1 cellular context compared by ENCODE assay signal in genomic region chr11:63671322-63672155, GRCh38.
TF ChIP-seq lines count a peak whose summit lies in the region.

ATL3 (minus strand) TSS chr11:63671376; CDS start chr11:63671335, 41 bp downstream.

TF ChIP-seq in K562, 482 proteins besides CTCF, POLR2A, EP300 and RAD21 (continued from another document and continues in another):
- no peak for TF ChIP-seq ZNF398 (CRISPR knock-in tag; IDR thresholded peaks at IDR 0.05)
- peak; percentile 78 for TF ChIP-seq NFIC (IDR thresholded peaks at IDR 0.05)
- TF ChIP-seq ZFP36 (IDR thresholded peaks at IDR 0.05; ENCODE audit: low read depth, low read length, partially characterized antibody), result peak; percentile 18
- no peak for TF ChIP-seq ZNF699 (CRISPR knock-in tag; IDR thresholded peaks at IDR 0.05; ENCODE audit: insufficient replicate concordance)
- TF ChIP-seq DDX20 (tag; IDR thresholded peaks at IDR 0.05; ENCODE audit: low read depth), result no peak
- TF ChIP-seq PHTF2 (CRISPR knock-in tag; IDR thresholded peaks at IDR 0.05), result no peak
- no peak for TF ChIP-seq ZNF561 (CRISPR knock-in tag; conservative IDR thresholded peaks at IDR 0.05)
- TF ChIP-seq RBM39 (optimal IDR thresholded peaks at IDR 0.05; ENCODE audit: low read depth, low read length), result no peak
- no peak for TF ChIP-seq ZBTB12 (CRISPR knock-in tag; IDR thresholded peaks at IDR 0.05)
- peak; percentile 7 for TF ChIP-seq MXD1 (CRISPR knock-in tag; IDR thresholded peaks at IDR 0.05; ENCODE audit: borderline replicate concordance, poor library complexity, severe bottlenecking)
- TF ChIP-seq ZNF707 (CRISPR knock-in tag; conservative IDR thresholded peaks at IDR 0.05), result no peak
- TF ChIP-seq NCOA1 (IDR thresholded peaks at IDR 0.05; ENCODE audit: low read depth), result no peak
- peak; percentile 100 for TF ChIP-seq ZBTB33 (CRISPR knock-in tag; IDR thresholded peaks at IDR 0.05)
- TF ChIP-seq SMARCE1 (IDR thresholded peaks at IDR 0.05), result no peak
- TF ChIP-seq TFAP4 (CRISPR knock-in tag; IDR thresholded peaks at IDR 0.05; ENCODE audit: borderline replicate concordance), result peak; percentile 97
- TF ChIP-seq CEBPB (tag; IDR thresholded peaks at IDR 0.05), result no peak
- TF ChIP-seq MNT (conservative IDR thresholded peaks at IDR 0.05), result peak; percentile 96 to 99
- peak; percentile 94 for TF ChIP-seq HNRNPLL (IDR thresholded peaks at IDR 0.05; ENCODE audit: low read depth, low read length, poor library complexity, severe bottlenecking)
- peak; percentile 59 for TF ChIP-seq POLR2H (tag; IDR thresholded peaks at IDR 0.05; ENCODE audit: low read depth)
- 0 out of 2 replicates have a peak, but pooled peaks have one; percentile 58 for TF ChIP-seq HIVEP1 (CRISPR knock-in tag; IDR thresholded peaks at IDR 0.05)
- no peak for TF ChIP-seq ETS2 (tag; IDR thresholded peaks at IDR 0.05; ENCODE audit: borderline replicate concordance, poor library complexity, severe bottlenecking)
- TF ChIP-seq CREB1 (IDR thresholded peaks at IDR 0.05), result peak; percentile 62
- peak; percentile 93 for TF ChIP-seq CREB1 (CRISPR knock-in tag; IDR thresholded peaks at IDR 0.05)
- TF ChIP-seq BRCA1 (IDR thresholded peaks at IDR 0.05), result no peak
- peak; percentile 100 for TF ChIP-seq BRCA1 (CRISPR knock-in tag; IDR thresholded peaks at IDR 0.05)
- no peak for TF ChIP-seq PCBP2 (IDR thresholded peaks at IDR 0.05; ENCODE audit: low read depth, low read length, poor library complexity, severe bottlenecking)
- TF ChIP-seq ZNF644 (tag; IDR thresholded peaks at IDR 0.05; ENCODE audit: low read depth), result peak; percentile 88; the same call in 1 of the 2 replicates
- TF ChIP-seq HNRNPL (IDR thresholded peaks at IDR 0.05; ENCODE audit: low read depth, low read length), result 0 out of 2 replicates have a peak, but pooled peaks have one; percentile 9
- peak; percentile 100 for TF ChIP-seq E2F1 (CRISPR knock-in tag; IDR thresholded peaks at IDR 0.05)
- TF ChIP-seq HDAC1 (IDR thresholded peaks at IDR 0.05), result peak in 1 of 2 experiments; percentile 81; a peak in 1 of 4 replicates
- TF ChIP-seq ZBTB11 (CRISPR knock-in tag; IDR thresholded peaks at IDR 0.05), result peak in 1 of 3 experiments; percentile 90; a peak in 2 of 6 replicates
- TF ChIP-seq ZNF696 (CRISPR knock-in tag; conservative IDR thresholded peaks at IDR 0.05), result no peak
- no peak for TF ChIP-seq CLOCK (CRISPR knock-in tag; IDR thresholded peaks at IDR 0.05; ENCODE audit: borderline replicate concordance)
- TF ChIP-seq RBM17 (IDR thresholded peaks at IDR 0.05; ENCODE audit: borderline replicate concordance, low read depth, low read length), result no peak
- TF ChIP-seq USF1 (CRISPR knock-in tag; IDR thresholded peaks at IDR 0.05), result peak; percentile 79
- peak; percentile 74 for TF ChIP-seq FOXJ2 (tag; IDR thresholded peaks at IDR 0.05)
- no peak for TF ChIP-seq U2AF2 (optimal IDR thresholded peaks at IDR 0.05; ENCODE audit: low read depth, low read length)
- TF ChIP-seq CBX1 (IDR thresholded peaks at IDR 0.05; ENCODE audit: low read depth), result peak; percentile 93
- no peak for TF ChIP-seq SIN3B (IDR thresholded peaks at IDR 0.05; ENCODE audit: low read depth)
- no peak for TF ChIP-seq ZSCAN29 (IDR thresholded peaks at IDR 0.05)
- TF ChIP-seq RUNX1 (IDR thresholded peaks at IDR 0.05; ENCODE audit: low read depth), result no peak; the same call in 1 of the 2 replicates
- no peak for TF ChIP-seq ARID3A (IDR thresholded peaks at IDR 0.05; ENCODE audit: borderline replicate concordance, low read depth, low read length)
- TF ChIP-seq SMAD4 (CRISPR knock-in tag; conservative IDR thresholded peaks at IDR 0.05), result peak; percentile 93
- peak; percentile 81; the same call in 1 of the 2 replicates for TF ChIP-seq OTX1 (CRISPR knock-in tag; IDR thresholded peaks at IDR 0.05)
